ENCODE assay signal across 21 cellular contexts in the genomic region with DNA sequence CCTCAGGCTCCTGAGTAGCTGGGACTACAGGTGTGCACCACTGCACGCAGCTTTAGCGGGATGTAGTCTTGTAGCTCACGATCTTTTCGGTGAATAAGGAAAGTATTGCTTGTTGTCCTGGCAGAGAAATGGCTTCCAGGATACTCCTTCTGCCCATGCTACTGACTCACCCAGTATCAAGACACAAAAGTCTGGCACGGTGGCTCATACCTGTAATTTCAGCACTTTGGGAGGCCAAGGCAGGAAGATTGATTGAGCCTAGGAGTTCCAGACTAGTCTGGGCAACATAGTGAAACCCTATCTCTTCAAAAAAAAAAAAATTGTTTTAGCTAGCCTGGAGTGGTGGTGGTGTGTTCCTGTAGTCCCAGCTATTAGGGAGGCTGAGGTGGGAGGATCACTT. TPM values are rescaled to one million over a fixed set of nuclear protein-coding genes. Genes with fewer than 3 reads are reported as not detected.
DNase-seq lines count a peak whose midpoint lies in the region; ATAC-seq, FAIRE-seq and TF ChIP-seq lines count a peak whose summit lies in the region.
"Had no signal": no experiment of that assay in that cellular context is flagged by ENCODE, and none has a peak within 500 bp of the region (broad histone marks: within the 10 kb centered on the region; RNA-seq: fewer than 3 reads in every experiment).

No MANE protein-coding gene starts in this region.

- H4K5ac ChIP-seq in H1 (ENCODE audit: insufficient read length, low read depth, low read length), result no peak overlapping the region

- no peaks in the 10 kb centered on the region for H3K23me2 ChIP-seq in H1 (ENCODE audit: low read depth, low read length)

- H3K79me2 ChIP-seq in H1 (ENCODE audit: control insufficient read depth in 1 of 2, insufficient read depth in 2 of 2, low read length in 2 of 2), result no peaks in the 10 kb centered on the region

- H3K18ac ChIP-seq in H1 (ENCODE audit: extremely low read depth, low read length), result no peak overlapping the region

- DNase-seq in WTC11 (ENCODE audit: low spot score) (no peak), H1 (ENCODE audit: low read depth in 1 of 2, low spot score in 2 of 2) (no peak), psoas muscle (no peak), cerebellar cortex (ENCODE audit: low spot score) (no peak), posterior vena cava (ENCODE audit: low spot score) (no peak), SIG-M5 (lab: John Stamatoyannopoulos, UW) (no peak), Right ventricle myocardium inferior (ENCODE audit: missing footprints) (no peak)
- DNase-seq: C1 segment of cervical spinal cord; Calu3; CD4-positive, alpha-beta memory T cell; COR-L47; DMS53; DMS79 treated with DMSO at 0.1 percent for 48 hours; GF-D8; HFFc6 had no signal

- H3K4me1 ChIP-seq in H1 (replicated peaks in 1 of 4; ENCODE audit: control insufficient read depth in 3 of 4, insufficient read depth in 4 of 4, low read length in 3 of 4) (peaks cover 2 to 14% (median 9%) of the 10 kb centered on the region in 4 experiments), psoas muscle (peaks cover 13% of the 10 kb centered on the region)
- H3K4me1 ChIP-seq: HAP-1 had no signal

- H3K4ac ChIP-seq in H1 (replicated peaks; ENCODE audit: insufficient read length, low read depth, low read length), result no peak overlapping the region

- H4K91ac ChIP-seq in H1 (replicated peaks; ENCODE audit: insufficient read length, low read length), result no peak overlapping the region

- FAIRE-seq in H1 (lab: Jason Lieb, UNC), result no peak
- FAIRE-seq: GM12891, GM18507, H54 had no signal

- H3K4me2 ChIP-seq in H1 (ENCODE audit: insufficient read depth in 1 of 2, low read depth in 2 of 2, low read length in 2 of 2), result no peak overlapping the region
- H3K4me2 ChIP-seq: GM23338 had no signal

- H4K8ac ChIP-seq in H1 (ENCODE audit: extremely low read depth, insufficient read depth, low read length), result 0 out of 2 replicates have a peak overlapping the region, but pooled peaks have one; percentile 1

- TF ChIP-seq CTCF in WTC11 (IDR thresholded peaks at IDR 0.05) (no peak), H1 (IDR thresholded peaks at IDR 0.05; ENCODE audit: control extremely low read depth in 1 of 3, insufficient read depth in 1 of 3, low read depth in 1 of 3, low read length in 3 of 3) (no peak), psoas muscle (IDR thresholded peaks at IDR 0.05) (no peak)

- no peak overlapping the region for H3K14ac ChIP-seq in H1 (ENCODE audit: insufficient read length)

- CTCF ChIA-PET in WTC11 (lab: Charles Lee), result interaction anchor here (1.5 kb wide), 1 partner anchor 146 kb away, joined by 3 read pairs; no protein-coding TSS in a partner anchor
- CTCF ChIA-PET in H1 (lab: Charles Lee; ENCODE audit: partially characterized antibody), result interaction anchor here (1.2 kb wide), 1 partner anchor 92 kb away, joined by 3 read pairs; no protein-coding TSS in a partner anchor

- no peak overlapping the region for H2AFZ ChIP-seq in H1 (ENCODE audit: low read length)
- H2AFZ ChIP-seq: GM23338 had no signal

- H3K9ac ChIP-seq in H1 (replicated peaks in 1 of 4; ENCODE audit: extremely low read depth in 1 of 4, low read depth in 3 of 4, low read length in 3 of 4), result no peak overlapping the region

- ATAC-seq in WTC11 (no peak), esophagus mucosa (peak; percentile 29), psoas muscle (peak in 3 of 4 donors; percentile 26 to 60 (median 37)), Right ventricle myocardium inferior (no peak)
- ATAC-seq: GM23338 had no signal

- no peaks in the 10 kb centered on the region for H3K27me3 Mint-ChIP-seq in WTC11 (ENCODE audit: low read depth)

- H3K36me3 ChIP-seq in H1 (ENCODE audit: control insufficient read depth in 2 of 4, insufficient read depth in 4 of 4, low read length in 3 of 4), result no peaks in the 10 kb centered on the region
- no peaks in the 10 kb centered on the region for H3K36me3 ChIP-seq in psoas muscle (ENCODE audit: insufficient read depth in 1 of 2, low read depth in 1 of 2)
- H3K36me3 ChIP-seq: HAP-1 had no signal

- H3K9me3 Mint-ChIP-seq in WTC11, result no peaks in the 10 kb centered on the region
- H3K9me3 Mint-ChIP-seq: GM23338, HFFc6 had no signal

- H3K79me1 ChIP-seq in H1 (ENCODE audit: low read depth, low read length), result no peaks in the 10 kb centered on the region

- H3K4me3 Mint-ChIP-seq in WTC11, result no peak overlapping the region
- H3K4me3 Mint-ChIP-seq: CD4-positive, alpha-beta memory T cell; GM23338; HFFc6 had no signal

- H3K56ac ChIP-seq in H1 (replicated peaks; ENCODE audit: insufficient read length, low read depth, low read length), result no peak overlapping the region

- H2BK120ac ChIP-seq in H1 (replicated peaks; ENCODE audit: low read depth, low read length), result no peak overlapping the region

- H3K27ac ChIP-seq in H1 (ENCODE audit: low read depth, low read length) (no peak overlapping the region), psoas muscle (no peak overlapping the region)

- no peaks in the 10 kb centered on the region; a peak in 1 of 7 replicates for H3K27me3 ChIP-seq in H1 (replicated peaks in 1 of 4; ENCODE audit: control insufficient read depth in 3 of 4, extremely low read depth in 1 of 4, insufficient read depth in 3 of 4, low read length in 3 of 4)
- H3K27me3 ChIP-seq in psoas muscle (ENCODE audit: insufficient read depth in 3 of 3, low read length in 2 of 3), result no peaks in the 10 kb centered on the region

- WGBS in H1 (ENCODE audit: extremely low coverage in 1 of 2, insufficient coverage in 1 of 2, insufficient read length in 1 of 2, insufficient replicate concordance in 2 of 2, low coverage in 1 of 2, low lambda C conversion rate in 2 of 2, missing lambda C conversion rate in 1 of 2), 2 experiments, result 90% methylated on average over 5 of the region's 5 CpGs; no CpG with 5 or more reads in 1 of the 2 experiments
- 71 to 88% (median 72%) methylated on average over 5 of the region's 5 CpGs for WGBS in psoas muscle, 3 donors

- no peak overlapping the region for H2BK15ac ChIP-seq in H1 (ENCODE audit: low read length)

- peaks cover 25% of the 10 kb centered on the region for H3K4me1 Mint-ChIP-seq in WTC11

- no peak overlapping the region for H3K23ac ChIP-seq in H1 (ENCODE audit: insufficient read length)

- H3K27ac Mint-ChIP-seq in WTC11, result no peak overlapping the region
- H3K27ac Mint-ChIP-seq: CD4-positive, alpha-beta memory T cell; GM23338; HFFc6 had no signal

- no peak overlapping the region for H2BK20ac ChIP-seq in H1 (ENCODE audit: low read length)

- no peaks in the 10 kb centered on the region for H4K20me1 ChIP-seq in H1 (replicated peaks in 1 of 2; ENCODE audit: control insufficient read depth in 1 of 2, insufficient read depth in 2 of 2, low read length in 2 of 2)

- POLR2A ChIA-PET in WTC11 (lab: Charles Lee) (interaction anchor here (0.7 to 0.9 kb wide), 2 partner anchors 9 to 21 kb away, joined by 3 to 6 read pairs; no protein-coding TSS in a partner anchor), H1 (lab: Charles Lee; ENCODE audit: partially characterized antibody) (interaction anchor here (0.6 to 1.0 kb wide), 3 partner anchors 12 to 352 kb away, joined by 3 to 4 read pairs (median 3); no protein-coding TSS in a partner anchor)

- TF ChIP-seq EP300 in H1 (IDR thresholded peaks at IDR 0.05; ENCODE audit: borderline replicate concordance in 1 of 2, low read depth in 2 of 2, low read length in 2 of 2), result no peak

- intact Hi-C loops in psoas muscle (cut with DNase I) (no loop called here), posterior vena cava (cut with DNase I) (no loop called here), Right ventricle myocardium inferior (cut with DNase I) (no loop called here)

- H3K36me3 Mint-ChIP-seq in WTC11, result no peaks in the 10 kb centered on the region

- H2BK5ac ChIP-seq in H1 (ENCODE audit: low read depth, low read length), result no peak overlapping the region

- no peaks in the 10 kb centered on the region for H3K9me3 ChIP-seq in H1 (ENCODE audit: insufficient read depth in 2 of 2, low read depth in 1 of 2, low read length in 1 of 2)
- H3K9me3 ChIP-seq in psoas muscle, result no peaks in the 10 kb centered on the region
- H3K9me3 ChIP-seq: HAP-1 had no signal

- no peak overlapping the region for H2BK12ac ChIP-seq in H1 (ENCODE audit: low read depth, low read length)

- TF ChIP-seq RAD21 in H1 (IDR thresholded peaks at IDR 0.05 in 1 of 2, conservative IDR thresholded peaks at IDR 0.05 in 1 of 2; ENCODE audit: low read depth in 2 of 2, low read length in 2 of 2), result no peak

- H2AK5ac ChIP-seq in H1 (ENCODE audit: low read depth, low read length), result no peak overlapping the region

- no peak overlapping the region for H3K4me3 ChIP-seq in H1 (ENCODE audit: extremely low read depth in 1 of 4, insufficient read depth in 2 of 4, low read depth in 3 of 4, low read length in 4 of 4)
- no peak overlapping the region for H3K4me3 ChIP-seq in psoas muscle
- H3K4me3 ChIP-seq: GM23338, HAP-1 had no signal

- no peak for TF ChIP-seq POLR2A in H1 (IDR thresholded peaks at IDR 0.05; ENCODE audit: control extremely low read depth in 1 of 2, low read depth in 2 of 2, low read length in 2 of 2)

RNA-seq across cellular contexts. Expression of a gene that starts 40.9 kb away (rescaled TPM):
- total RNA-seq in WTC11 (2021) (62.4 to 71.5 TPM (median 69.4 TPM) in 3 replicates), esophagus mucosa (31.3 TPM), psoas muscle (100 to 1,000 TPM in 2 of 4 donors, 10 to 100 TPM in 2; 49.3 to 284 (median 92.5) TPM), posterior vena cava (10 to 100 TPM; 26.1 to 35.2 TPM), Right ventricle myocardium inferior (44.0 TPM)
- total RNA-seq in H1 (2021; fragmentation: NEBNext Ultra II Directional; extraction: Animal tissue kit (Norgen Biotek cat#: 25700)), result 73.5 and 75.4 TPM in 2 replicates
- polyA plus RNA-seq in H1 (2011; rRNA removed) (39.1 and 46.5 TPM in 2 replicates), psoas muscle (10 to 100 TPM; 32.0 to 75.3 (median 72.3) TPM)
- 43.0 TPM for polyA plus RNA-seq in H1 (2011; cell fraction: cytosol; rRNA removed)
- polyA plus RNA-seq in H1 (2011; cell fraction: nucleus; rRNA removed), result 26.3 TPM
- polyA plus RNA-seq in H1 (2012, experiment 1 of 2), result 41.6 to 48.4 TPM (median 44.5 TPM) in 4 replicates
- 24.7 TPM for polyA plus RNA-seq in H1 (2012, experiment 2 of 2)
- polyA plus RNA-seq in H1 (2013, experiment 1 of 2), result 57.2 TPM
- polyA plus RNA-seq in H1 (2013, experiment 2 of 2), result 71.0 TPM
- polyA minus RNA-seq in H1 (2011; rRNA and poly(A)+ RNA removed), result 59.0 and 69.0 TPM in 2 replicates
- 36.1 TPM for polyA minus RNA-seq in H1 (2011; cell fraction: cytosol; rRNA and poly(A)+ RNA removed)
- 20.6 TPM for polyA minus RNA-seq in H1 (2011; cell fraction: nucleus; rRNA and poly(A)+ RNA removed)

RNA-seq across cellular contexts. Expression of a gene that starts 58.0 kb away (rescaled TPM):
- 6.3 to 6.5 TPM (median 6.5 TPM) in 3 replicates for total RNA-seq in WTC11 (2021)
- 6.2 and 6.7 TPM in 2 replicates for total RNA-seq in H1 (2021; fragmentation: NEBNext Ultra II Directional; extraction: Animal tissue kit (Norgen Biotek cat#: 25700))
- polyA plus RNA-seq in H1 (2011; rRNA removed), result 3.2 and 5.0 TPM in 2 replicates
- polyA plus RNA-seq in H1 (2011; cell fraction: cytosol; rRNA removed), result 3.0 TPM
- polyA plus RNA-seq in H1 (2011; cell fraction: nucleus; rRNA removed), result 10.2 TPM
- 5.1 to 9.0 TPM (median 6.0 TPM) in 4 replicates for polyA plus RNA-seq in H1 (2012, experiment 1 of 2)
- polyA plus RNA-seq in H1 (2012, experiment 2 of 2), result 3.4 TPM
- polyA plus RNA-seq in H1 (2013, experiment 1 of 2), result 7.5 TPM
- polyA plus RNA-seq in H1 (2013, experiment 2 of 2), result 7.5 TPM
- polyA minus RNA-seq in H1 (2011; rRNA and poly(A)+ RNA removed), result 6.6 and 14.1 TPM in 2 replicates
- polyA minus RNA-seq in H1 (2011; cell fraction: cytosol; rRNA and poly(A)+ RNA removed), result 2.7 TPM
- polyA minus RNA-seq in H1 (2011; cell fraction: nucleus; rRNA and poly(A)+ RNA removed), result 18.1 TPM
- total RNA-seq in esophagus mucosa, result 12.0 TPM
- 10 to 100 TPM in 3 of 4 donors, 1 to 10 TPM in 1; 8.2 to 19.4 (median 11.2) TPM for total RNA-seq in psoas muscle
- 10 to 100 TPM in 1 of 3 donors, 1 to 10 TPM in 2; 6.1 to 11.4 (median 6.3) TPM for polyA plus RNA-seq in psoas muscle
- total RNA-seq in posterior vena cava, result 10 to 100 TPM; 10.4 to 11.8 TPM
- total RNA-seq in Right ventricle myocardium inferior, result 4.7 TPM

Comparison
In these comparisons a context has a peak if more than half of its experiments do, and no peak if none do; other contexts are left out.
1. ATAC-seq: peak in esophagus mucosa (single experiment) and psoas muscle (3 of 4); none in WTC11 (single experiment) and Right ventricle myocardium inferior (single experiment).